11 cellular contexts compared by ENCODE assay signal in genomic region chr1:183806650-183807049, GRCh38. TPM values are rescaled to one million over a fixed set of nuclear protein-coding genes. Genes with fewer than 3 reads are reported as not detected.
DNase-seq lines count a peak whose midpoint lies in the region; ATAC-seq and TF ChIP-seq lines count a peak whose summit lies in the region.
"Had no signal": no experiment of that assay in that cellular context is flagged by ENCODE, and none has a peak within 500 bp of the region (broad histone marks: within the 10 kb centered on the region; RNA-seq: fewer than 3 reads in every experiment).

No MANE protein-coding gene starts in this region.

- DNase-seq in PC-3 (no peak), fibroblast of pulmonary artery (ENCODE audit: low read depth) (no peak), prostate gland (ENCODE audit: low spot score) (no peak), NCI-H345 treated with DMSO at 0.1 percent for 48 hours (lab: John Stamatoyannopoulos, UW; ENCODE audit: unreplicated experiment) (no peak), T1000 (lab: John Stamatoyannopoulos, UW) (no peak), OCI-M2 (lab: John Stamatoyannopoulos, UW; ENCODE audit: unreplicated experiment) (no peak), iPS-NIHi7 (ENCODE audit: extremely low spot score) (no peak)
- DNase-seq: CD4-positive, CD25-positive, alpha-beta regulatory T cell; T-helper 17 cell had no signal

- no peak overlapping the region for H2AFZ ChIP-seq in PC-3 (ENCODE audit: low read length)

- H4K20me1 ChIP-seq in BLaER1 (peaks cover 22% of the 10 kb centered on the region), PC-3 (ENCODE audit: low read length) (no peaks in the 10 kb centered on the region)

- H3F3A ChIP-seq in PC-3 (ENCODE audit: low read length, unreplicated experiment), result no peaks in the 10 kb centered on the region

- intact Hi-C loops in PC-3 (cut with micrococcal nuclease) (loop anchor here (5.0 kb wide), 2 partner anchors 86 to 111 kb away; no protein-coding TSS in a partner anchor), prostate gland (cut with DNase I) (loop anchor here (5.0 to 10.0 kb wide), 2 partner anchors 91 to 152 kb away; partner anchors contain the start of gene APOBEC4)

- peak overlapping the region; percentile 91 for H3K4me2 ChIP-seq in BLaER1
- 0 out of 2 replicates have a peak overlapping the region, but pooled peaks have one; percentile 86 for H3K4me2 ChIP-seq in PC-3 (ENCODE audit: low read length)

- CTCF ChIA-PET in PC-3 (lab: Charles Lee), result no interaction called here

- H3K4me3 ChIP-seq in BLaER1 (peak overlapping the region; percentile 75), PC-3 (ENCODE audit: low read length) (no peak overlapping the region), fibroblast of pulmonary artery (replicated peaks; ENCODE audit: low read depth, low read length) (peak overlapping the region; percentile 70), prostate gland (peak overlapping the region; percentile 49 to 52)

- H3K4me1 ChIP-seq in BLaER1 (peaks cover 64% of the 10 kb centered on the region), PC-3 (ENCODE audit: insufficient read depth, low read length) (peaks cover 32% of the 10 kb centered on the region), prostate gland (replicated peaks) (peaks cover 3% of the 10 kb centered on the region)

- peak overlapping the region; percentile 86 for H3K9ac ChIP-seq in BLaER1
- H3K9ac ChIP-seq in PC-3 (ENCODE audit: low read length), result no peak overlapping the region

- WGBS in prostate gland, result 33% methylated on average over 1 of the region's 1 CpG

- TF ChIP-seq POLR2A in prostate gland (IDR thresholded peaks at IDR 0.05), result no peak

- H3K36me3 ChIP-seq in BLaER1 (peaks cover 36% of the 10 kb centered on the region), PC-3 (ENCODE audit: low read depth, low read length) (no peaks in the 10 kb centered on the region; the same call in 1 of the 2 replicates), prostate gland (no peaks in the 10 kb centered on the region)

- H3K9me3 ChIP-seq in BLaER1 (peaks cover 10% of the 10 kb centered on the region), PC-3 (ENCODE audit: low read length) (no peaks in the 10 kb centered on the region), prostate gland (no peaks in the 10 kb centered on the region)

- H3K27me3 ChIP-seq in BLaER1, result no peaks in the 10 kb centered on the region
- H3K27me3 ChIP-seq in PC-3 (ENCODE audit: low read length), result no peaks in the 10 kb centered on the region
- H3K27me3 ChIP-seq in prostate gland (replicated peaks; ENCODE audit: insufficient read depth), result no peaks in the 10 kb centered on the region

- H3K9me2 ChIP-seq in PC-3 (replicated peaks; ENCODE audit: low read length), result no peaks in the 10 kb centered on the region

- TF ChIP-seq CTCF in PC-3 (conservative IDR thresholded peaks at IDR 0.05; ENCODE audit: low read depth, low read length) (no peak), fibroblast of pulmonary artery (IDR thresholded peaks at IDR 0.05; ENCODE audit: low read length, missing control alignments) (no peak), prostate gland (IDR thresholded peaks at IDR 0.05) (no peak)

- H3K27ac ChIP-seq in BLaER1 (peak overlapping the region; percentile 83), PC-3 (ENCODE audit: low read length) (no peak overlapping the region), prostate gland (peak overlapping the region in 1 of 2 donors; percentile 30)
- H3K27ac ChIP-seq: epithelial cell of prostate had no signal

- H3K79me2 ChIP-seq in PC-3 (ENCODE audit: low read length), result no peaks in the 10 kb centered on the region

- BruUV-seq in PC-3 (replicated peaks; lab: Mats Ljungman, UMichigan), result no TSS peak

- ATAC-seq in PC-3, result no peak
- ATAC-seq: T-helper 17 cell had no signal

- POLR2A ChIA-PET in PC-3 (lab: Charles Lee; ENCODE audit: unreplicated experiment), result no interaction called here

RNA-seq across cellular contexts. Expression of gene RGL1, which starts 1.7 kb away (rescaled TPM):
- total RNA-seq in PC-3 (2014; rRNA removed), result 1.5 and 1.9 TPM in 2 replicates
- total RNA-seq in prostate gland, result 10 to 100 TPM; 11.1 to 49.6 TPM
